Comparison of ENCODE assay signal across 20 cellular contexts in the genomic region with DNA sequence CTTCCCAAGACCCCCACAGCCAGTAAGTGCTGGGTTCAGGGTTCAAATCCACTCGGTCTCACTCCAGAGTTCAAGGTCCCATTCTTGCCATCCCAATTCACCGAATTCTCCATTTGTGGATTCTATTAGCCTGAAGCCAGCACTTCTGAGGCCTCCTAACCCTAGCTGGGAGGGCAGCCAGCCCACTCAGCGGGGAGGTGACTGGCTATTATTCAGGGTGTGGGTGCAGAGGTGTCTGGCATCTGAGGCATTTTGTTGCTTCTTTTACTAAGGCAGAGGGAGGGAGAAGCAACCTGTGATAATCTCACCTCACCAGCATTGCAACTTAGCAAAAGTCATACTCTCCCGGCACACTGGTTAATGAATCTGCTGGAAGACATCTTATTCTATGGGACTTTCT. TPM values are rescaled to one million over a fixed set of nuclear protein-coding genes. Genes with fewer than 3 reads are reported as not detected.
"Had no signal": no experiment of that assay in that cellular context is flagged by ENCODE, and none has a peak within 500 bp of the region (broad histone marks: within the 10 kb centered on the region; RNA-seq: fewer than 3 reads in every experiment).

No MANE protein-coding gene starts in this region.

- H3K4me3 ChIP-seq: K562, SJCRH30 had no signal

- H3K27ac ChIP-seq: HL-60, KMS-11, SJCRH30 had no signal

- H3K9me3 ChIP-seq: SJCRH30 had no signal

- H3K4me1 Mint-ChIP-seq: IgD-negative memory B cell had no signal

- DNase-seq: Kasumi-1, NCI-H1092, NCI-H1105 treated with DMSO at 0.1 percent for 48 hours, NCI-H1417 treated with DMSO at 0.1 percent for 48 hours, NCI-H187, NCI-H2029, NCI-H2171 treated with DMSO at 0.1 percent for 48 hours, NCI-H2227 treated with DMSO at 0.1 percent for 48 hours, NCI-H446, NCI-H510A, NCI-H524 treated with DMSO at 0.1 percent for 48 hours, NCI-H774, SHP77 treated with DMSO at 0.1 percent for 48 hours, SJCRH30 had no signal

- H3K27me3 ChIP-seq: SJCRH30 had no signal

- H3K27ac Mint-ChIP-seq: IgD-negative memory B cell had no signal

- H3K27me3 Mint-ChIP-seq: IgD-negative memory B cell had no signal

- ATAC-seq: K562, Right ventricle myocardium inferior, SK-N-SH treated with all-trans-retinoic acid at 6 μM for 48 hours had no signal

- H3K36me3 ChIP-seq: SJCRH30 had no signal

- H3K4me1 ChIP-seq: SJCRH30 had no signal

- H3K9ac ChIP-seq: KMS-11 had no signal

- H3K4me3 Mint-ChIP-seq: IgD-negative memory B cell had no signal

RNA-seq across cellular contexts. Expression of gene PTPRN2, which starts 8.7 kb away (rescaled TPM):
- total RNA-seq: K562 had no signal
- polyA plus RNA-seq: K562 had no signal
